In the genomic region with DNA sequence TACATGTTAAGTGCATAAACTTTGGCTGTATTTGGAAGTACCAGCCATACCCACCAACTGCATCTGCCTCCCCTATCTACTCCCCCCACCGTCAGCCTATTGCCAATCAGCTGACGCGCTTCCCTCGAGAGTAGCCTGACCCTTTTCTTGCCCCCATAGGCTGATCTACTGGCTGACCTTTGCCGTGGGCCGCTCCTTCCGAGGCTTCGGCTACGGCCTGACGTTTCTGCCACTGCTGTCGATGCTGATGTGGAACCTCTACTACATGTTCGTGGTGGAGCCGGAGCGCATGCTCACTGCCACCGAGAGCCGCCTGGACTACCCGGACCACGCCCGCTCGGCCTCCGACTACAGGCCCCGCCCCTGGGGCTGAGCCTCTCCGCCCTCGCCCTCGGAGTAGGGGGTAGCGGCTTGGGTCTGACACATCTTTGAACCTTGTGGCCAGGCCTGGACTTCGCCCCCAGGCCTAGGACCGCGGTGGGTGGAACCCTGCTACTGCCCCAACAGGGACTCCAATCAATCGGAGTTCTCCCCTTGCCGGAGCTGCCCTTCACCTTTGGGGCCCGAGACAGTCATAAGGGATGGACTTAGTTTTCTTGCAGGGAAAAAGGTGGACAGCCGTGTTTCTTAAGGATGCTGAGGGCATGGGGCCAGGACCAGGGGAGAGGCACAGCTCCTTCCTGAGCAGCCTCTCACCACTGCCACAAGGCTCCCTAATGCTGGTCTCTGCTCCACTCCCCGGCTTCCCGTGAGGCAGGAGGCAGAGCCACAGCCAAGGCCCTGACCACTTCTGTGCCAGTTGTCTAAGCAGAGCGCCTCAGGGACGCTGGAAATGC, we compare ENCODE assay signal across 6 cellular contexts. TPM values are rescaled to one million over a fixed set of nuclear protein-coding genes. Genes with fewer than 3 reads are reported as not detected.
A peak's percentile ranks its signal among the peaks of the same experiment; 100 is the strongest.
DNase-seq lines count a peak whose midpoint lies in the region; ATAC-seq and TF ChIP-seq lines count a peak whose summit lies in the region.

No MANE protein-coding gene starts in this region.

- H3K27ac ChIP-seq in GM23248 = peak overlapping the region; percentile 72

- in situ Hi-C loops in GM23248 (cut with MboI) = no loop called here

- 0 out of 2 replicates have a peak, but pooled peaks cover 7% of the 10 kb centered on the region for H3K36me3 ChIP-seq in GM23248 (ENCODE audit: low read depth)

- H3K4me2 ChIP-seq in GM23248 (ENCODE audit: unreplicated experiment) = peak overlapping the region; percentile 92

- ATAC-seq in SK-N-SH treated with all-trans-retinoic acid at 6 μM for 48 hours (peak; percentile 93), HG03108 (IDR thresholded peaks at IDR 0.05; ENCODE audit: unreplicated experiment) (no peak)

- DNase-seq in GM23248 = peak; percentile 95
- DNase-seq in head of caudate nucleus = peak; percentile 71 to 94 (median 87)
- DNase-seq in retinal pigment epithelial cell (ENCODE audit: low read depth) = peak; percentile 42
- DNase-seq in SIG-M5 treated with dmso at 0.1 percent for 504 hours (lab: John Stamatoyannopoulos, UW; ENCODE audit: unreplicated experiment) = no peak

- no peaks in the 10 kb centered on the region for H3K9me2 ChIP-seq in GM23248 (ENCODE audit: insufficient read depth)

- H3F3A ChIP-seq in GM23248 (ENCODE audit: insufficient read depth) = peaks cover 6% of the 10 kb centered on the region

- H3K9ac ChIP-seq in GM23248 = peak overlapping the region; percentile 82

- intact Hi-C loops in head of caudate nucleus (cut with DNase I) = no loop called here

- no peaks in the 10 kb centered on the region for H4K20me1 ChIP-seq in GM23248 (ENCODE audit: insufficient read depth)

- TF ChIP-seq CTCF in retinal pigment epithelial cell (conservative IDR thresholded peaks at IDR 0.05; ENCODE audit: low read depth, low read length) = no peak

- H3K4me3 ChIP-seq in GM23248 (peak overlapping the region; percentile 71), retinal pigment epithelial cell (ENCODE audit: low read length) (peak overlapping the region; percentile 61)

- peaks cover 16% of the 10 kb centered on the region for H3K4me1 ChIP-seq in GM23248 (ENCODE audit: insufficient read depth)

- H3K9me3 ChIP-seq in GM23248 (ENCODE audit: low read depth) = no peaks in the 10 kb centered on the region

- H3K27me3 ChIP-seq in GM23248 (replicated peaks; ENCODE audit: insufficient read depth) = no peaks in the 10 kb centered on the region

- peaks cover 49% of the 10 kb centered on the region for H3K79me2 ChIP-seq in GM23248 (ENCODE audit: insufficient read depth)

- peak overlapping the region; percentile 86 for H2AFZ ChIP-seq in GM23248

- 5 to 7% methylated on average over 37 of the region's 37 CpGs for WGBS in GM23248 (ENCODE audit: low coverage in 1 of 2, low lambda C conversion rate in 2 of 2, missing lambda C conversion rate in 2 of 2), 2 experiments

TF ChIP-seq in SK-N-SH treated with all-trans-retinoic acid at 6 μM for 48 hours, 23 proteins besides CTCF, POLR2A, EP300 and RAD21 (continues in another document):
- TF ChIP-seq, protein P1, sequence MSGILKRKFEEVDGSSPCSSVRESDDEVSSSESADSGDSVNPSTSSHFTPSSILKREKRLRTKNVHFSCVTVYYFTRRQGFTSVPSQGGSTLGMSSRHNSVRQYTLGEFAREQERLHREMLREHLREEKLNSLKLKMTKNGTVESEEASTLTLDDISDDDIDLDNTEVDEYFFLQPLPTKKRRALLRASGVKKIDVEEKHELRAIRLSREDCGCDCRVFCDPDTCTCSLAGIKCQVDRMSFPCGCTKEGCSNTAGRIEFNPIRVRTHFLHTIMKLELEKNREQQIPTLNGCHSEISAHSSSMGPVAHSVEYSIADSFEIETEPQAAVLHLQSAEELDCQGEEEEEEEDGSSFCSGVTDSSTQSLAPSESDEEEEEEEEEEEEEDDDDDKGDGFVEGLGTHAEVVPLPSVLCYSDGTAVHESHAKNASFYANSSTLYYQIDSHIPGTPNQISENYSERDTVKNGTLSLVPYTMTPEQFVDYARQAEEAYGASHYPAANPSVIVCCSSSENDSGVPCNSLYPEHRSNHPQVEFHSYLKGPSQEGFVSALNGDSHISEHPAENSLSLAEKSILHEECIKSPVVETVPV (CRISPR knock-in tag; IDR thresholded peaks at IDR 0.05) = no peak
- TF ChIP-seq ZC3H10 (CRISPR knock-in tag; IDR thresholded peaks at IDR 0.05) = no peak
- TF ChIP-seq ZFP3 (CRISPR knock-in tag; IDR thresholded peaks at IDR 0.05) = no peak
- no peak for TF ChIP-seq ZNF565 (CRISPR knock-in tag; conservative IDR thresholded peaks at IDR 0.05; ENCODE audit: low read depth)
- TF ChIP-seq ESRRG (CRISPR knock-in tag; IDR thresholded peaks at IDR 0.05) = no peak
- TF ChIP-seq RARB (CRISPR knock-in tag; IDR thresholded peaks at IDR 0.05) = no peak
- TF ChIP-seq TCF4 (CRISPR knock-in tag; IDR thresholded peaks at IDR 0.05; ENCODE audit: borderline replicate concordance) = no peak
- no peak for TF ChIP-seq CSDC2 (CRISPR knock-in tag; IDR thresholded peaks at IDR 0.05)
- TF ChIP-seq, protein P2, sequence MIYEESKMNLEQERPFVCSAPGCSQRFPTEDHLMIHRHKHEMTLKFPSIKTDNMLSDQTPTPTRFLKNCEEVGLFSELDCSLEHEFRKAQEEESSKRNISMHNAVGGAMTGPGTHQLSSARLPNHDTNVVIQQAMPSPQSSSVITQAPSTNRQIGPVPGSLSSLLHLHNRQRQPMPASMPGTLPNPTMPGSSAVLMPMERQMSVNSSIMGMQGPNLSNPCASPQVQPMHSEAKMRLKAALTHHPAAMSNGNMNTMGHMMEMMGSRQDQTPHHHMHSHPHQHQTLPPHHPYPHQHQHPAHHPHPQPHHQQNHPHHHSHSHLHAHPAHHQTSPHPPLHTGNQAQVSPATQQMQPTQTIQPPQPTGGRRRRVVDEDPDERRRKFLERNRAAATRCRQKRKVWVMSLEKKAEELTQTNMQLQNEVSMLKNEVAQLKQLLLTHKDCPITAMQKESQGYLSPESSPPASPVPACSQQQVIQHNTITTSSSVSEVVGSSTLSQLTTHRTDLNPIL (CRISPR knock-in tag; IDR thresholded peaks at IDR 0.05; ENCODE audit: low read depth) = no peak
- TF ChIP-seq, protein P3, sequence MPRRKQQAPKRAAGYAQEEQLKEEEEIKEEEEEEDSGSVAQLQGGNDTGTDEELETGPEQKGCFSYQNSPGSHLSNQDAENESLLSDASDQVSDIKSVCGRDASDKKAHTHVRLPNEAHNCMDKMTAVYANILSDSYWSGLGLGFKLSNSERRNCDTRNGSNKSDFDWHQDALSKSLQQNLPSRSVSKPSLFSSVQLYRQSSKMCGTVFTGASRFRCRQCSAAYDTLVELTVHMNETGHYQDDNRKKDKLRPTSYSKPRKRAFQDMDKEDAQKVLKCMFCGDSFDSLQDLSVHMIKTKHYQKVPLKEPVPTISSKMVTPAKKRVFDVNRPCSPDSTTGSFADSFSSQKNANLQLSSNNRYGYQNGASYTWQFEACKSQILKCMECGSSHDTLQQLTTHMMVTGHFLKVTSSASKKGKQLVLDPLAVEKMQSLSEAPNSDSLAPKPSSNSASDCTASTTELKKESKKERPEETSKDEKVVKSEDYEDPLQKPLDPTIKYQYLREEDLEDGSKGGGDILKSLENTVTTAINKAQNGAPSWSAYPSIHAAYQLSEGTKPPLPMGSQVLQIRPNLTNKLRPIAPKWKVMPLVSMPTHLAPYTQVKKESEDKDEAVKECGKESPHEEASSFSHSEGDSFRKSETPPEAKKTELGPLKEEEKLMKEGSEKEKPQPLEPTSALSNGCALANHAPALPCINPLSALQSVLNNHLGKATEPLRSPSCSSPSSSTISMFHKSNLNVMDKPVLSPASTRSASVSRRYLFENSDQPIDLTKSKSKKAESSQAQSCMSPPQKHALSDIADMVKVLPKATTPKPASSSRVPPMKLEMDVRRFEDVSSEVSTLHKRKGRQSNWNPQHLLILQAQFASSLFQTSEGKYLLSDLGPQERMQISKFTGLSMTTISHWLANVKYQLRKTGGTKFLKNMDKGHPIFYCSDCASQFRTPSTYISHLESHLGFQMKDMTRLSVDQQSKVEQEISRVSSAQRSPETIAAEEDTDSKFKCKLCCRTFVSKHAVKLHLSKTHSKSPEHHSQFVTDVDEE (CRISPR knock-in tag; IDR thresholded peaks at IDR 0.05) = no peak
- no peak for TF ChIP-seq ZNF70 (CRISPR knock-in tag; IDR thresholded peaks at IDR 0.05)
- TF ChIP-seq OSR1 (CRISPR knock-in tag; IDR thresholded peaks at IDR 0.05) = no peak
- TF ChIP-seq GLIS3 (CRISPR knock-in tag; IDR thresholded peaks at IDR 0.05) = no peak
- no peak for TF ChIP-seq SNAI2 (CRISPR knock-in tag; IDR thresholded peaks at IDR 0.05)
- no peak for TF ChIP-seq TOX (CRISPR knock-in tag; IDR thresholded peaks at IDR 0.05; ENCODE audit: borderline replicate concordance)
- TF ChIP-seq, protein P4, sequence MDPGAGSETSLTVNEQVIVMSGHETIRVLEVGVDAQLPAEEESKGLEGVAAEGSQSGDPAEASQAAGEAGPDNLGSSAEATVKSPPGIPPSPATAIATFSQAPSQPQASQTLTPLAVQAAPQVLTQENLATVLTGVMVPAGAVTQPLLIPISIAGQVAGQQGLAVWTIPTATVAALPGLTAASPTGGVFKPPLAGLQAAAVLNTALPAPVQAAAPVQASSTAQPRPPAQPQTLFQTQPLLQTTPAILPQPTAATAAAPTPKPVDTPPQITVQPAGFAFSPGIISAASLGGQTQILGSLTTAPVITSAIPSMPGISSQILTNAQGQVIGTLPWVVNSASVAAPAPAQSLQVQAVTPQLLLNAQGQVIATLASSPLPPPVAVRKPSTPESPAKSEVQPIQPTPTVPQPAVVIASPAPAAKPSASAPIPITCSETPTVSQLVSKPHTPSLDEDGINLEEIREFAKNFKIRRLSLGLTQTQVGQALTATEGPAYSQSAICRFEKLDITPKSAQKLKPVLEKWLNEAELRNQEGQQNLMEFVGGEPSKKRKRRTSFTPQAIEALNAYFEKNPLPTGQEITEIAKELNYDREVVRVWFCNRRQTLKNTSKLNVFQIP (CRISPR knock-in tag; IDR thresholded peaks at IDR 0.05; ENCODE audit: borderline replicate concordance, low read depth) = no peak

RNA-seq across cellular contexts. Expression of a gene that starts 4.0 kb away (rescaled TPM):
- total RNA-seq in GM23248 (2014; rRNA removed; shearing (Covaris generic)) = 77.8 and 89.7 TPM in 2 replicates
- 59.9 and 63.8 TPM in 2 replicates for polyA plus RNA-seq in GM23248 (2016; fragmentation: Nextera tagmentation; extraction: Ambion mirVana)

RNA-seq across cellular contexts. Expression of a gene that starts 7.3 kb away (rescaled TPM):
- total RNA-seq in GM23248 (2014; rRNA removed; shearing (Covaris generic)) = 0.63 and 1.8 TPM in 2 replicates
- 3.8 and 3.9 TPM in 2 replicates for polyA plus RNA-seq in GM23248 (2016; fragmentation: Nextera tagmentation; extraction: Ambion mirVana)

RNA-seq across cellular contexts. Expression of a gene that starts 7.7 kb away (rescaled TPM):
- total RNA-seq in GM23248 (2014; rRNA removed; shearing (Covaris generic)) = not detected in 2 replicates
- not detected in 2 replicates for polyA plus RNA-seq in GM23248 (2016; fragmentation: Nextera tagmentation; extraction: Ambion mirVana)

RNA-seq across cellular contexts. Expression of a gene that starts 8.8 kb away (rescaled TPM):
- total RNA-seq in GM23248 (2014; rRNA removed; shearing (Covaris generic)) = 60.0 and 68.2 TPM in 2 replicates
- 30.7 and 32.2 TPM in 2 replicates for polyA plus RNA-seq in GM23248 (2016; fragmentation: Nextera tagmentation; extraction: Ambion mirVana)

RNA-seq across cellular contexts. Expression of a gene that starts 43.6 kb away (rescaled TPM):
- 0.54 and 0.63 TPM in 2 replicates for total RNA-seq in GM23248 (2014; rRNA removed; shearing (Covaris generic))
- 0.38 and 0.81 TPM in 2 replicates for polyA plus RNA-seq in GM23248 (2016; fragmentation: Nextera tagmentation; extraction: Ambion mirVana)
